Comparison of ENCODE assay signal across 1 cellular context in genomic region chr21:29080454-29080930, GRCh38.
TF ChIP-seq lines count a peak whose summit lies in the region.

No MANE protein-coding gene starts in this region.

TF ChIP-seq in HEK293, 187 proteins besides CTCF, POLR2A, EP300 and RAD21 (continued from another document and continues in another):
- TF ChIP-seq TSHZ1 (tag by site-specific recombination; IDR thresholded peaks at IDR 0.05; ENCODE audit: borderline replicate concordance) (no peak), ZNF530 (tag by site-specific recombination; IDR thresholded peaks at IDR 0.05; ENCODE audit: low read depth) (no peak), ZNF785 (tag by site-specific recombination; IDR thresholded peaks at IDR 0.05) (no peak), ZNF366 (tag by site-specific recombination; conservative IDR thresholded peaks at IDR 0.05) (peak; percentile 37; the same call in 1 of the 2 replicates), ZNF473 (tag by site-specific recombination; IDR thresholded peaks at IDR 0.05) (no peak), ZNF133 (tag by site-specific recombination; IDR thresholded peaks at IDR 0.05) (no peak), HOXC10 (CRISPR knock-in tag; IDR thresholded peaks at IDR 0.05) (no peak), ZNF10 (tag by site-specific recombination; IDR thresholded peaks at IDR 0.05) (no peak), ZNF510 (tag by site-specific recombination; IDR thresholded peaks at IDR 0.05; ENCODE audit: insufficient replicate concordance) (no peak), ZNF362 (tag by site-specific recombination; IDR thresholded peaks at IDR 0.05) (no peak), ZNF830 (tag by site-specific recombination; IDR thresholded peaks at IDR 0.05; ENCODE audit: low read depth) (no peak), SP2 (tag by site-specific recombination; IDR thresholded peaks at IDR 0.05) (no peak), ZNF449 (tag by site-specific recombination; IDR thresholded peaks at IDR 0.05) (no peak), ZNF341 (tag by site-specific recombination; IDR thresholded peaks at IDR 0.05; ENCODE audit: low read depth) (no peak), GFI1B (tag by site-specific recombination; IDR thresholded peaks at IDR 0.05) (no peak), KLF8 (tag by site-specific recombination; IDR thresholded peaks at IDR 0.05) (no peak), ZNF639 (tag by site-specific recombination; IDR thresholded peaks at IDR 0.05) (no peak; the same call in 1 of the 2 replicates), PRDM4 (tag by site-specific recombination; IDR thresholded peaks at IDR 0.05) (no peak), ZNF146 (tag by site-specific recombination; IDR thresholded peaks at IDR 0.05) (no peak), ZNF157 (tag by site-specific recombination; IDR thresholded peaks at IDR 0.05) (no peak), ZBTB48 (tag by site-specific recombination; IDR thresholded peaks at IDR 0.05) (peak; percentile 55; the same call in 1 of the 2 replicates), ZBTB49 (tag by site-specific recombination; IDR thresholded peaks at IDR 0.05; ENCODE audit: low read depth) (no peak), ZNF488 (tag by site-specific recombination; IDR thresholded peaks at IDR 0.05) (no peak), ZFP37 (tag by site-specific recombination; IDR thresholded peaks at IDR 0.05) (no peak), ZNF660 (tag by site-specific recombination; IDR thresholded peaks at IDR 0.05) (0 out of 2 replicates have a peak, but pooled peaks have one; percentile 32), SCRT2 (tag by site-specific recombination; IDR thresholded peaks at IDR 0.05) (0 out of 2 replicates have a peak, but pooled peaks have one; percentile 18), ZNF707 (tag by site-specific recombination; IDR thresholded peaks at IDR 0.05) (no peak), REPIN1 (tag by site-specific recombination; IDR thresholded peaks at IDR 0.05; ENCODE audit: low read depth) (no peak), ZBTB1 (tag by site-specific recombination; IDR thresholded peaks at IDR 0.05) (no peak), ZNF600 (tag by site-specific recombination; IDR thresholded peaks at IDR 0.05) (peak; percentile 30; the same call in 1 of the 2 replicates), ZSCAN23 (tag by site-specific recombination; IDR thresholded peaks at IDR 0.05) (0 out of 2 replicates have a peak, but pooled peaks have one; percentile 31), TCF7L2 (IDR thresholded peaks at IDR 0.05; ENCODE audit: borderline replicate concordance, low read depth, low read length) (no peak), AEBP2 (tag by site-specific recombination; IDR thresholded peaks at IDR 0.05; ENCODE audit: borderline replicate concordance) (no peak), OVOL3 (tag by site-specific recombination; IDR thresholded peaks at IDR 0.05) (no peak), ZNF391 (tag by site-specific recombination; IDR thresholded peaks at IDR 0.05; ENCODE audit: borderline replicate concordance, low read depth) (no peak), ZNF645 (tag by site-specific recombination; IDR thresholded peaks at IDR 0.05) (no peak), ZNF501 (tag by site-specific recombination; IDR thresholded peaks at IDR 0.05) (no peak)
